Comparison of ENCODE assay signal across 29 cellular contexts in genomic region chr10:131180941-131181855, GRCh38.
DNase-seq lines count a peak whose midpoint lies in the region; ATAC-seq, FAIRE-seq and TF ChIP-seq lines count a peak whose summit lies in the region.
"Had no signal": no experiment of that assay in that cellular context is flagged by ENCODE, and none has a peak within 500 bp of the region (broad histone marks: within the 10 kb centered on the region; RNA-seq: fewer than 3 reads in every experiment).

No MANE protein-coding gene starts in this region.

- H3K4me1 Mint-ChIP-seq in activated CD8-positive, alpha-beta memory T cell treated with anti-CD3 and anti-CD28 coated beads, Interleukin-2, amount 10 ng/mL, durations not matched to agents 7 days and 5 days: no peaks in the 10 kb centered on the region
- H3K4me1 Mint-ChIP-seq: activated CD4-positive, alpha-beta T cell treated with anti-CD3 and anti-CD28 coated beads for 36 hours; stimulated activated memory B cell treated with anti-CD40 and anti-IgM and Interleukin-4, amounts not matched to agents 10 μg/mL and 1 μg/mL and 100 μg/mL, for 72 hours had no signal

- no peaks in the 10 kb centered on the region for H3K27me3 Mint-ChIP-seq in activated CD8-positive, alpha-beta memory T cell treated with anti-CD3 and anti-CD28 coated beads, Interleukin-2, amount 10 ng/mL, durations not matched to agents 7 days and 5 days
- H3K27me3 Mint-ChIP-seq: activated CD4-positive, alpha-beta T cell treated with anti-CD3 and anti-CD28 coated beads for 36 hours; CD4-positive, alpha-beta T cell had no signal

- H3K4me1 ChIP-seq in kidney (ENCODE audit: control insufficient read depth in 1 of 2, insufficient read depth in 1 of 2, low read depth in 1 of 2, low read length in 2 of 2): no peaks in the 10 kb centered on the region
- H3K4me1 ChIP-seq in thyroid gland: peaks cover 27 to 47% of the 10 kb centered on the region in 2 donors
- H3K4me1 ChIP-seq: ascending aorta had no signal

- intact Hi-C loops in kidney (cut with DNase I) (no loop called here), thyroid gland (cut with DNase I) (no loop called here)

- 63 to 70% methylated on average over 12 to 17 of the region's 17 CpGs for WGBS in thyroid gland, 2 donors

- no peaks in the 10 kb centered on the region for H3K36me3 Mint-ChIP-seq in activated CD8-positive, alpha-beta memory T cell treated with anti-CD3 and anti-CD28 coated beads, Interleukin-2, amount 10 ng/mL, durations not matched to agents 7 days and 5 days
- H3K36me3 Mint-ChIP-seq: neural progenitor cell; stimulated activated memory B cell treated with anti-CD40 and anti-IgM and Interleukin-4, amounts not matched to agents 10 μg/mL and 1 μg/mL and 100 μg/mL, for 72 hours had no signal

- H3K4me3 ChIP-seq in kidney (ENCODE audit: low read length in 2 of 2) (no peak overlapping the region), thyroid gland (replicated peaks in 1 of 3) (no peak overlapping the region)
- H3K4me3 ChIP-seq: ascending aorta, cardiac muscle cell, neural progenitor cell had no signal

- no peak for TF ChIP-seq POLR2A in thyroid gland (IDR thresholded peaks at IDR 0.05)

- H3K36me3 ChIP-seq in kidney (ENCODE audit: control insufficient read depth in 1 of 2, insufficient read depth in 2 of 2, low read length in 2 of 2) (peaks cover 0 to 2% of the 10 kb centered on the region in 2 donors), thyroid gland (no peaks in the 10 kb centered on the region)
- H3K36me3 ChIP-seq: ascending aorta, cardiac muscle cell, neural progenitor cell had no signal

- FAIRE-seq in kidney (lab: Jason Lieb, UNC): no peak
- FAIRE-seq: H1 had no signal

- ATAC-seq in activated CD8-positive, alpha-beta memory T cell treated with anti-CD3 and anti-CD28 coated beads, Interleukin-2, amount 10 ng/mL, durations not matched to agents 7 days and 5 days: no peak
- no peak for ATAC-seq in GM21526 (IDR thresholded peaks at IDR 0.05; ENCODE audit: low FRiP score, unreplicated experiment)
- ATAC-seq: activated CD4-positive, alpha-beta T cell treated with anti-CD3 and anti-CD28 coated beads for 36 hours; activated CD8-positive, alpha-beta T cell treated with anti-CD3 and anti-CD28 coated beads, Interleukin-2, amount 10 ng/mL, durations not matched to agents 7 days and 5 days; left lobe of liver; stimulated activated memory B cell treated with anti-CD40 and anti-IgM and Interleukin-4, amounts not matched to agents 10 μg/mL and 1 μg/mL and 100 μg/mL, for 72 hours had no signal

- no peak overlapping the region for H3K27ac ChIP-seq in kidney (ENCODE audit: low read depth in 2 of 2, low read length in 2 of 2)
- H3K27ac ChIP-seq in thyroid gland: peak overlapping the region in 1 of 3 donors; percentile 41
- H3K27ac ChIP-seq: ascending aorta, cardiac muscle cell, neural progenitor cell had no signal

- H3K27ac Mint-ChIP-seq in activated CD8-positive, alpha-beta memory T cell treated with anti-CD3 and anti-CD28 coated beads, Interleukin-2, amount 10 ng/mL, durations not matched to agents 7 days and 5 days: no peak overlapping the region
- H3K27ac Mint-ChIP-seq: activated CD4-positive, alpha-beta T cell treated with anti-CD3 and anti-CD28 coated beads for 36 hours; activated CD8-positive, alpha-beta T cell treated with anti-CD3 and anti-CD28 coated beads, Interleukin-2, amount 10 ng/mL, durations not matched to agents 7 days and 5 days; CD4-positive, alpha-beta T cell; neural progenitor cell; stimulated activated memory B cell treated with anti-CD40 and anti-IgM and Interleukin-4, amounts not matched to agents 10 μg/mL and 1 μg/mL and 100 μg/mL, for 72 hours; T-helper 2 cell treated with Interferon-gamma antibody and Interleukin-4, amounts not matched to agents 5 μg/mL and 100 μg/mL, for 36 hours had no signal

- peaks cover 0 to 6% of the 10 kb centered on the region in 2 donors for H3K9me3 ChIP-seq in kidney (ENCODE audit: control insufficient read depth in 1 of 2, low read length in 2 of 2)
- H3K9me3 ChIP-seq in thyroid gland: no peaks in the 10 kb centered on the region
- H3K9me3 ChIP-seq: ascending aorta had no signal

- CTCF ChIA-PET in activated CD8-positive, alpha-beta memory T cell treated with anti-CD3 and anti-CD28 coated beads, Interleukin-2, amount 10 ng/mL, durations not matched to agents 7 days and 5 days (lab: Charles Lee): no interaction called here

- TF ChIP-seq CTCF in kidney (IDR thresholded peaks at IDR 0.05; ENCODE audit: borderline replicate concordance, extremely low read depth, insufficient read depth) (no peak), thyroid gland (IDR thresholded peaks at IDR 0.05) (no peak)

- no peak overlapping the region for H3K4me3 Mint-ChIP-seq in activated CD8-positive, alpha-beta memory T cell treated with anti-CD3 and anti-CD28 coated beads, Interleukin-2, amount 10 ng/mL, durations not matched to agents 7 days and 5 days
- H3K4me3 Mint-ChIP-seq: activated CD4-positive, alpha-beta T cell treated with anti-CD3 and anti-CD28 coated beads for 36 hours; activated CD8-positive, alpha-beta T cell treated with anti-CD3 and anti-CD28 coated beads, Interleukin-2, amount 10 ng/mL, durations not matched to agents 7 days and 5 days; CD4-positive, alpha-beta T cell; neural progenitor cell; stimulated activated memory B cell treated with anti-CD40 and anti-IgM and Interleukin-4, amounts not matched to agents 10 μg/mL and 1 μg/mL and 100 μg/mL, for 72 hours; T-helper 2 cell treated with Interferon-gamma antibody and Interleukin-4, amounts not matched to agents 5 μg/mL and 100 μg/mL, for 36 hours had no signal

- no peak overlapping the region for H3K9ac ChIP-seq in kidney (ENCODE audit: low read length in 2 of 2)
- H3K9ac ChIP-seq: neural progenitor cell had no signal

- no peaks in the 10 kb centered on the region for H3K27me3 ChIP-seq in thyroid gland
- H3K27me3 ChIP-seq: ascending aorta, cardiac muscle cell, neural progenitor cell had no signal

- H3K9me3 Mint-ChIP-seq in activated CD8-positive, alpha-beta memory T cell treated with anti-CD3 and anti-CD28 coated beads, Interleukin-2, amount 10 ng/mL, durations not matched to agents 7 days and 5 days (ENCODE audit: low read depth): peaks cover 3% of the 10 kb centered on the region
- H3K9me3 Mint-ChIP-seq: CD4-positive, alpha-beta T cell; stimulated activated memory B cell treated with anti-CD40 and anti-IgM and Interleukin-4, amounts not matched to agents 10 μg/mL and 1 μg/mL and 100 μg/mL, for 72 hours; T-helper 2 cell treated with Interferon-gamma antibody and Interleukin-4, amounts not matched to agents 5 μg/mL and 100 μg/mL, for 36 hours had no signal

- peak; percentile 9 for DNase-seq in activated CD8-positive, alpha-beta memory T cell treated with anti-CD3 and anti-CD28 coated beads for 24 hours
- no peak for DNase-seq in activated CD8-positive, alpha-beta memory T cell treated with anti-CD3 and anti-CD28 coated beads, Interleukin-2, amount 10 ng/mL, durations not matched to agents 7 days and 5 days
- DNase-seq in NCI-H69 (lab: John Stamatoyannopoulos, UW) (peak; percentile 77), kidney (peak; percentile 37), thyroid gland (peak; percentile 45 to 60)
- no peak for DNase-seq in stimulated activated CD4-positive, alpha-beta T cell treated with anti-CD3 and anti-CD28 coated beads, Interleukin-2, amount 100 ng/mL, for 24 hours
- no peak for DNase-seq in effector CD4-positive, alpha-beta T cell
- DNase-seq: 8988T; activated CD4-positive, alpha-beta T cell treated with anti-CD3 and anti-CD28 coated beads for 36 hours; activated CD8-positive, alpha-beta T cell treated with anti-CD3 and anti-CD28 coated beads, Interleukin-2, amount 10 ng/mL, durations not matched to agents 7 days and 5 days; activated gamma-delta T cell treated with Interleukin-2 at 50 U/mL for 16 hours; activated T-cell treated with anti-CD3 and anti-CD28 coated beads, Interleukin-2, amount 50 U/mL, for 1 hour; cortex of kidney; glutamatergic neuron; mesenchymal stem cell; NCI-H1092 treated with DMSO at 0.1 percent for 48 hours; NCI-H187; NCI-H748 treated with DMSO at 0.1 percent for 48 hours; SIG-M5; trophoblast cell had no signal

Comparison
In these comparisons a context has a peak if more than half of its experiments do, and no peak if none do; other contexts are left out.
1. DNase-seq: peak in activated CD8-positive, alpha-beta memory T cell treated with anti-CD3 and anti-CD28 coated beads for 24 hours (single experiment), NCI-H69 (single experiment), kidney (single experiment) and thyroid gland (2 of 2); none in activated CD8-positive, alpha-beta memory T cell treated with anti-CD3 and anti-CD28 coated beads, Interleukin-2, amount 10 ng/mL, durations not matched to agents 7 days and 5 days (single experiment), stimulated activated CD4-positive, alpha-beta T cell treated with anti-CD3 and anti-CD28 coated beads, Interleukin-2, amount 100 ng/mL, for 24 hours (0 of 2) and effector CD4-positive, alpha-beta T cell (single experiment).